Comparison of ENCODE assay signal across 9 cellular contexts in the genomic region with DNA sequence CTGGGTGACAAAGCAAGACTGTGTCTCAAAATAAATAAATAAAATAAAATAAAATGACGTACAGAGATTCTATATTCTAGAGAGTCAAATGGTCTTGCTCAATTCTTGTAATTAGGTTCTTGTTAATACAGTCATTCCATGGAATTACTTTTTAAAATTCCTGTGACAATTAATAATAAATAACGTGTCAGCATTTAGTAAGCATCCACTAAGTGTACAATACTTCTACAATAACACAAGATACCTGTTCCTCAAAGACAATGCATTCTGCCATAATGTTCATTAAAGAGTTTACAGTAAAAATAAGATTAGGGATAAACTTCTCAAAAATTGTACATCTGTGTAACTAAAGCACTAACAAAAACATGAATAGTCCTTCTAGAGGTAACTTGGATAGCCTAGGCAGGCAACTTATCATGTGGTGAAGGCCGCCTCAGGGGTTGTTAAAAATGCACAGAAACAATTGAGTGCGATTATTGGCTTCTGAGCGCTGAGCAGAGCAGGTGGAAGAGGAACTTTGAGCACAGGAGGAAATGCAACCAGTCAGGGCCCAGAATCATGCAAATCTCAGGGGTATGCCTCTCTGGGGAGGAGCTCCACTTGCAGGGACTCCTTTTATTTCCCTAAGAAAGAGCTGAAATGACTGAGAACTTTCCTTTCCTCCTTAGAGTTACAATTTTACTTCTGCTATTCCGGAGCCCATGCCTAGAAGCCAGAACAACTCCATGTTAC. TPM values are rescaled to one million over a fixed set of nuclear protein-coding genes. Genes with fewer than 3 reads are reported as not detected.
DNase-seq lines count a peak whose midpoint lies in the region; ATAC-seq and TF ChIP-seq lines count a peak whose summit lies in the region.
"Had no signal": no experiment of that assay in that cellular context is flagged by ENCODE, and none has a peak within 500 bp of the region (broad histone marks: within the 10 kb centered on the region; RNA-seq: fewer than 3 reads in every experiment).

No MANE protein-coding gene starts in this region.

- H3K4me3 Mint-ChIP-seq in activated naive CD8-positive, alpha-beta T cell treated with anti-CD3 and anti-CD28 coated beads, Interleukin-2, amount 50 U/mL, for 24 hours: no peak overlapping the region
- no peak overlapping the region for H3K4me3 Mint-ChIP-seq in activated naive CD8-positive, alpha-beta T cell treated with anti-CD3 and anti-CD28 coated beads for 36 hours
- H3K4me3 Mint-ChIP-seq: activated naive CD8-positive, alpha-beta T cell treated with anti-CD3 and anti-CD28 coated beads, Interleukin-2, amount 10 ng/mL, durations not matched to agents 7 days and 5 days had no signal

- ATAC-seq in activated naive CD8-positive, alpha-beta T cell treated with anti-CD3 and anti-CD28 coated beads, Interleukin-2, amount 50 U/mL, for 24 hours: no peak
- peak; percentile 99 for ATAC-seq in HG02870 (IDR thresholded peaks at IDR 0.05; ENCODE audit: unreplicated experiment)
- no peak for ATAC-seq in PC-3

- no peaks in the 10 kb centered on the region for H3K9me3 Mint-ChIP-seq in activated naive CD8-positive, alpha-beta T cell treated with anti-CD3 and anti-CD28 coated beads, Interleukin-2, amount 50 U/mL, for 24 hours
- H3K9me3 Mint-ChIP-seq in activated naive CD8-positive, alpha-beta T cell treated with anti-CD3 and anti-CD28 coated beads for 36 hours: no peaks in the 10 kb centered on the region
- H3K9me3 Mint-ChIP-seq: activated naive CD8-positive, alpha-beta T cell treated with anti-CD3 and anti-CD28 coated beads, Interleukin-2, amount 10 ng/mL, durations not matched to agents 7 days and 5 days had no signal

- H3K27ac Mint-ChIP-seq in activated naive CD8-positive, alpha-beta T cell treated with anti-CD3 and anti-CD28 coated beads, Interleukin-2, amount 50 U/mL, for 24 hours: peak overlapping the region; percentile 41
- no peak overlapping the region for H3K27ac Mint-ChIP-seq in activated naive CD8-positive, alpha-beta T cell treated with anti-CD3 and anti-CD28 coated beads for 36 hours
- H3K27ac Mint-ChIP-seq: activated naive CD8-positive, alpha-beta T cell treated with anti-CD3 and anti-CD28 coated beads, Interleukin-2, amount 10 ng/mL, durations not matched to agents 7 days and 5 days had no signal

- peak; percentile 14 for DNase-seq in activated naive CD8-positive, alpha-beta T cell treated with anti-CD3 and anti-CD28 coated beads, Interleukin-2, amount 50 U/mL, for 24 hours
- DNase-seq in activated naive CD8-positive, alpha-beta T cell treated with anti-CD3 and anti-CD28 coated beads for 36 hours: no peak
- DNase-seq in NCI-H526 (lab: John Stamatoyannopoulos, UW) (peak; percentile 2 to 42), PC-3 (no peak)
- no peak for DNase-seq in activated CD8-positive, alpha-beta memory T cell treated with anti-CD3 and anti-CD28 coated beads for 24 hours
- no peak for DNase-seq in activated CD4-positive, CD25-positive, alpha-beta regulatory T cell treated with anti-CD3 and anti-CD28 coated beads, Interleukin-2, amount 50 U/mL, for 72 hours
- DNase-seq in activated CD4-positive, alpha-beta T cell treated with anti-CD3 and anti-CD28 coated beads for 1 hour: no peak
- DNase-seq: activated naive CD8-positive, alpha-beta T cell treated with anti-CD3 and anti-CD28 coated beads, Interleukin-2, amount 10 ng/mL, durations not matched to agents 7 days and 5 days had no signal

- peaks cover 33% of the 10 kb centered on the region for H3K36me3 Mint-ChIP-seq in activated naive CD8-positive, alpha-beta T cell treated with anti-CD3 and anti-CD28 coated beads, Interleukin-2, amount 50 U/mL, for 24 hours (ENCODE audit: low read depth)
- peaks cover 19% of the 10 kb centered on the region for H3K36me3 Mint-ChIP-seq in activated naive CD8-positive, alpha-beta T cell treated with anti-CD3 and anti-CD28 coated beads for 36 hours

- H3K4me1 ChIP-seq in PC-3 (ENCODE audit: insufficient read depth, low read length): no peaks in the 10 kb centered on the region

- no peak overlapping the region for H3K27ac ChIP-seq in PC-3 (ENCODE audit: low read length)

- H4K20me1 ChIP-seq in PC-3 (ENCODE audit: low read length): no peaks in the 10 kb centered on the region

- no peak overlapping the region for H3K4me2 ChIP-seq in PC-3 (ENCODE audit: low read length)

- H3F3A ChIP-seq in PC-3 (ENCODE audit: low read length, unreplicated experiment): no peaks in the 10 kb centered on the region

- H2AFZ ChIP-seq in PC-3 (ENCODE audit: low read length): no peak overlapping the region

- intact Hi-C loops in PC-3 (cut with micrococcal nuclease): no loop called here

- CTCF ChIA-PET in PC-3 (lab: Charles Lee): no interaction called here

- H3K27me3 ChIP-seq in PC-3 (ENCODE audit: low read length): no peaks in the 10 kb centered on the region

- H3K36me3 ChIP-seq in PC-3 (ENCODE audit: low read depth, low read length): peaks cover 5% of the 10 kb centered on the region; the same call in 1 of the 2 replicates

- H3K9me3 ChIP-seq in PC-3 (ENCODE audit: low read length): no peaks in the 10 kb centered on the region

- no TSS peak for BruUV-seq in PC-3 (replicated peaks; lab: Mats Ljungman, UMichigan)

- peaks cover 13% of the 10 kb centered on the region for H3K4me1 Mint-ChIP-seq in activated naive CD8-positive, alpha-beta T cell treated with anti-CD3 and anti-CD28 coated beads, Interleukin-2, amount 50 U/mL, for 24 hours
- peaks cover 6% of the 10 kb centered on the region for H3K4me1 Mint-ChIP-seq in activated naive CD8-positive, alpha-beta T cell treated with anti-CD3 and anti-CD28 coated beads for 36 hours

- H3K27me3 Mint-ChIP-seq in activated naive CD8-positive, alpha-beta T cell treated with anti-CD3 and anti-CD28 coated beads, Interleukin-2, amount 50 U/mL, for 24 hours: no peaks in the 10 kb centered on the region
- H3K27me3 Mint-ChIP-seq in activated naive CD8-positive, alpha-beta T cell treated with anti-CD3 and anti-CD28 coated beads for 36 hours: no peaks in the 10 kb centered on the region
- H3K27me3 Mint-ChIP-seq: activated naive CD8-positive, alpha-beta T cell treated with anti-CD3 and anti-CD28 coated beads, Interleukin-2, amount 10 ng/mL, durations not matched to agents 7 days and 5 days had no signal

- POLR2A ChIA-PET in PC-3 (lab: Charles Lee; ENCODE audit: unreplicated experiment): no interaction called here

- no peaks in the 10 kb centered on the region for H3K9me2 ChIP-seq in PC-3 (replicated peaks; ENCODE audit: low read length)

- H3K79me2 ChIP-seq in PC-3 (ENCODE audit: low read length): no peaks in the 10 kb centered on the region

- no peak for TF ChIP-seq CTCF in PC-3 (conservative IDR thresholded peaks at IDR 0.05; ENCODE audit: low read depth, low read length)

- H3K9ac ChIP-seq in PC-3 (ENCODE audit: low read length): no peak overlapping the region

- no peak overlapping the region for H3K4me3 ChIP-seq in PC-3 (ENCODE audit: low read length)

RNA-seq across cellular contexts. Expression of a gene that starts 37.1 kb away (rescaled TPM):
- total RNA-seq in activated naive CD8-positive, alpha-beta T cell treated with anti-CD3 and anti-CD28 coated beads for 36 hours: 10 to 100 TPM; 20.1 to 22.2 TPM
- total RNA-seq in PC-3 (2014; rRNA removed): 10.0 and 10.6 TPM in 2 replicates

RNA-seq across cellular contexts. Expression of a gene that starts 37.2 kb away (rescaled TPM):
- 10 to 100 TPM; 10.9 to 11.4 TPM for total RNA-seq in activated naive CD8-positive, alpha-beta T cell treated with anti-CD3 and anti-CD28 coated beads for 36 hours
- 7.3 and 8.6 TPM in 2 replicates for total RNA-seq in PC-3 (2014; rRNA removed)

Comparison
In these comparisons a context has a peak if more than half of its experiments do, and no peak if none do; other contexts are left out.
1. DNase-seq: peak in activated naive CD8-positive, alpha-beta T cell treated with anti-CD3 and anti-CD28 coated beads, Interleukin-2, amount 50 U/mL, for 24 hours (single experiment) and NCI-H526 (2 of 2); none in activated naive CD8-positive, alpha-beta T cell treated with anti-CD3 and anti-CD28 coated beads for 36 hours (single experiment), activated CD8-positive, alpha-beta memory T cell treated with anti-CD3 and anti-CD28 coated beads for 24 hours (single experiment), PC-3 (single experiment), activated CD4-positive, CD25-positive, alpha-beta regulatory T cell treated with anti-CD3 and anti-CD28 coated beads, Interleukin-2, amount 50 U/mL, for 72 hours (single experiment) and activated CD4-positive, alpha-beta T cell treated with anti-CD3 and anti-CD28 coated beads for 1 hour (single experiment).